Comparison of ENCODE assay signal across 23 cellular contexts in the genomic region with DNA sequence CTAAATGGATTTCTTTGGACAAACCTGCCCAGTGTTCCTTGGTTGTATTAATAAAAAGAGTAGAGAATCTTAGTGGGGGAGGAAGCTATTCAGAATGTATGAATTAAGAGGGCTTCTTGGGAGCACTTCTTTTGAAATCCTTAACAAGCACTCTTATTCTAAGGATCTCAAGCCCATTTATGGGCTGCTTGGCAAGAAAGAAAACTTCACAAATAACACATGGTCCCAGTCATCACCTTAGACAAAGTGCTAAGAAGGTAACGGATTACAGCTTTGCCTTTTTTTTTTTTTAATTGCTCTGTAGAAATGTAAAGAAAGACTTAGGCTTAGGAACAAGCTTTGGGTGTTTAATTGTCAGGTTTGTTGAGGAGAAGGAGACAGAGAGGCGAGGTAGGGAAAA.
DNase-seq lines count a peak whose midpoint lies in the region; ATAC-seq and TF ChIP-seq lines count a peak whose summit lies in the region.
"Had no signal": no experiment of that assay in that cellular context is flagged by ENCODE, and none has a peak within 500 bp of the region (broad histone marks: within the 10 kb centered on the region; RNA-seq: fewer than 3 reads in every experiment).

No MANE protein-coding gene starts in this region.

- H3K9me3 ChIP-seq in skeletal muscle satellite cell (replicated peaks; ENCODE audit: low read length): no peaks in the 10 kb centered on the region
- H3K9me3 ChIP-seq: Caco-2, gastrocnemius medialis, sigmoid colon, tibial nerve had no signal

- H3K27ac ChIP-seq in foreskin keratinocyte: peak overlapping the region; percentile 49
- H3K27ac ChIP-seq: gastrocnemius medialis, sigmoid colon, tibial nerve, VCaP had no signal

- ATAC-seq in WTC11 (no peak), foreskin keratinocyte (no peak), HG03039 (IDR thresholded peaks at IDR 0.05; ENCODE audit: unreplicated experiment) (no peak), GM21619 (IDR thresholded peaks at IDR 0.05; ENCODE audit: unreplicated experiment) (no peak)
- ATAC-seq: gastrocnemius medialis; left ventricle myocardium superior; stimulated activated naive B cell treated with anti-CD40 and anti-IgM and Interleukin-4, amounts not matched to agents 10 μg/mL and 1 μg/mL and 100 μg/mL, for 72 hours had no signal

- no peak overlapping the region for H3K4me3 ChIP-seq in skeletal muscle satellite cell (ENCODE audit: low read length)
- H3K4me3 ChIP-seq: gastrocnemius medialis, sigmoid colon, tibial nerve had no signal

- H3K36me3 Mint-ChIP-seq in HFFc6 (ENCODE audit: low read depth) (peaks cover 16% of the 10 kb centered on the region), WTC11 (no peaks in the 10 kb centered on the region)
- H3K36me3 Mint-ChIP-seq: stimulated activated naive B cell treated with anti-CD40 and anti-IgM and Interleukin-4, amounts not matched to agents 10 μg/mL and 1 μg/mL and 100 μg/mL, for 72 hours had no signal

- peaks cover 84% of the 10 kb centered on the region for H3K4me1 ChIP-seq in foreskin keratinocyte
- H3K4me1 ChIP-seq in skeletal muscle satellite cell (ENCODE audit: control insufficient read depth, insufficient read depth, low read length): peaks cover 99% of the 10 kb centered on the region
- H3K4me1 ChIP-seq: Caco-2 had no signal

- POLR2A ChIA-PET in WTC11 (lab: Charles Lee): no interaction called here

- peak overlapping the region; percentile 69 for H3K9ac ChIP-seq in skeletal muscle satellite cell (ENCODE audit: low read depth, low read length)

- TF ChIP-seq CTCF in HFFc6 (IDR thresholded peaks at IDR 0.05): no peak
- TF ChIP-seq CTCF in WTC11 (IDR thresholded peaks at IDR 0.05): no peak
- TF ChIP-seq CTCF in foreskin keratinocyte (conservative IDR thresholded peaks at IDR 0.05): no peak

- H3K27me3 ChIP-seq in foreskin keratinocyte (no peaks in the 10 kb centered on the region), skeletal muscle satellite cell (ENCODE audit: control insufficient read depth, insufficient read depth, low read length) (no peaks in the 10 kb centered on the region)
- H3K27me3 ChIP-seq: sigmoid colon, tibial nerve had no signal

- DNase-seq in HFFc6: no peak
- no peak for DNase-seq in WTC11 (ENCODE audit: low spot score)
- no peak for DNase-seq in foreskin keratinocyte
- DNase-seq in DMS 273 treated with DMSO at 0.1 percent for 48 hours (lab: John Stamatoyannopoulos, UW): no peak
- DNase-seq: activated CD4-positive, alpha-beta T cell treated with anti-CD3 and anti-CD28 coated beads, Interleukin-2, amount 50 U/mL, for 48 hours; activated naive CD4-positive, alpha-beta T cell treated with Interleukin-2 at 50 U/mL for 16 hours; erythroblast; gastrocnemius medialis; left ventricle myocardium superior; NCI-H2107; occipital lobe; SHP77; sigmoid colon; stimulated activated naive B cell treated with anti-CD40 and anti-IgM and Interleukin-4, amounts not matched to agents 10 μg/mL and 1 μg/mL and 100 μg/mL, for 72 hours; T-helper 1 cell had no signal

- CTCF ChIA-PET in WTC11 (lab: Charles Lee): interaction anchor here (0.9 to 2.9 kb wide), 3 partner anchors 41 to 230 kb away, joined by 3 to 22 read pairs (median 4); a partner anchor contains a TSS

- no peak overlapping the region; the same call in 1 of the 2 replicates for H3K4me3 Mint-ChIP-seq in HFFc6
- no peak overlapping the region for H3K4me3 Mint-ChIP-seq in WTC11
- H3K4me3 Mint-ChIP-seq: B cell; dendritic cell treated with granulocyte-macrophage colony-stimulating factor and Interleukin-4, amounts not matched to agents 40 ng/mL and 50 ng/mL, for 4 days; stimulated activated naive B cell treated with anti-CD40 and anti-IgM and Interleukin-4, amounts not matched to agents 10 μg/mL and 1 μg/mL and 100 μg/mL, for 72 hours had no signal

- H3K9me3 Mint-ChIP-seq in HFFc6 (no peaks in the 10 kb centered on the region), WTC11 (no peaks in the 10 kb centered on the region)
- H3K9me3 Mint-ChIP-seq: dendritic cell treated with granulocyte-macrophage colony-stimulating factor and Interleukin-4, amounts not matched to agents 40 ng/mL and 50 ng/mL, for 4 days; stimulated activated naive B cell treated with anti-CD40 and anti-IgM and Interleukin-4, amounts not matched to agents 10 μg/mL and 1 μg/mL and 100 μg/mL, for 72 hours had no signal

- peaks cover 100% of the 10 kb centered on the region for H3K4me1 Mint-ChIP-seq in HFFc6 (ENCODE audit: low read depth)
- H3K4me1 Mint-ChIP-seq in WTC11: peaks cover 71% of the 10 kb centered on the region

- H3K27me3 Mint-ChIP-seq in HFFc6 (ENCODE audit: insufficient read depth) (peaks cover 1% of the 10 kb centered on the region; the same call in 1 of the 2 replicates), WTC11 (ENCODE audit: low read depth) (no peaks in the 10 kb centered on the region)
- H3K27me3 Mint-ChIP-seq: stimulated activated naive B cell treated with anti-CD40 and anti-IgM and Interleukin-4, amounts not matched to agents 10 μg/mL and 1 μg/mL and 100 μg/mL, for 72 hours had no signal

- no peak overlapping the region for H3K4me2 ChIP-seq in skeletal muscle satellite cell (ENCODE audit: low read length)

- H3K36me3 ChIP-seq in skeletal muscle satellite cell (ENCODE audit: insufficient read depth, low read length): peaks cover 21% of the 10 kb centered on the region
- H3K36me3 ChIP-seq: gastrocnemius medialis, sigmoid colon, tibial nerve had no signal

- H3K27ac Mint-ChIP-seq in HFFc6 (peak overlapping the region; percentile 92), WTC11 (peak overlapping the region; percentile 38)
- H3K27ac Mint-ChIP-seq: B cell; dendritic cell treated with granulocyte-macrophage colony-stimulating factor and Interleukin-4, amounts not matched to agents 40 ng/mL and 50 ng/mL, for 4 days had no signal

TF ChIP-seq in WTC11, 78 proteins besides CTCF, POLR2A, EP300 and RAD21 (continues in another document):
- TF ChIP-seq, protein P1, sequence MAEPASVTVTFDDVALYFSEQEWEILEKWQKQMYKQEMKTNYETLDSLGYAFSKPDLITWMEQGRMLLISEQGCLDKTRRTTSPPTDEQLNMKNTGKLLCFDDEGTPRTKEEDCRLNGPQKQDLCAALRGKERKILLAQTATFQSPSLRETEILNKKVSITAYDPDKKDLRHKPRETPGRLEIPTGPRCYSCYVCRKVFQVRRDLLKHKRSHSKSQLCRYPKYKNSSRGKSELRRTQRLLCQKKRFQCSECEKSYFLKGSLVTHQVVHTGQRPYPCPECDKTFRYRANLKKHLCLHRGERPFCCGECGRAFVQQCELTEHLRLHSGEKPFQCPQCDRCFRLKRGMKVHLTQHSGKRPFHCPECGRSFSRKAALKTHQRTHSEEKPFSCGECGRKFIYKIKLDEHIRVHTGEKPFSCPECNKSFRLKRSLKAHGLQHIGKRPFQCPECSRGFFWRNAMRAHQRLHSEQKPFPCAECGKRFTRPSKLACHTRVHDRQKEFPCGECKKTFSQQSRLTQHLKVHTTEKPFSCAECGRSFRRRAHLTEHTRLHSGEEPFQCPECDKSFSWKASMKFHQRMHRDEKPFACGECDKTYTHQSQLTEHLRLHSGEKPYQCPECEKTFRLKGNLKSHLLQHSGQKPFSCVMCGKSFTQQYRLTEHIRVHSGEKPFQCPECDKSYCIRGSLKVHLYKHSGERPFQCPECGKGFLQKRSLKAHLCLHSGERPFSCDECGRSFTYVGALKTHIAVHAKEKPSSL (CRISPR knock-in tag; conservative IDR thresholded peaks at IDR 0.05): no peak
- TF ChIP-seq, protein P2, sequence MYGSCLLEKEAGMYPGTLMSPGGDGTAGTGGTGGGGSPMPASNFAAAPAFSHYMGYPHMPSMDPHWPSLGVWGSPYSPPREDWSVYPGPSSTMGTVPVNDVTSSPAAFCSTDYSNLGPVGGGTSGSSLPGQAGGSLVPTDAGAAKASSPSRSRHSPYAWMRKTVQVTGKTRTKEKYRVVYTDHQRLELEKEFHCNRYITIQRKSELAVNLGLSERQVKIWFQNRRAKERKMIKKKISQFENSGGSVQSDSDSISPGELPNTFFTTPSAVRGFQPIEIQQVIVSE (CRISPR knock-in tag; IDR thresholded peaks at IDR 0.05; ENCODE audit: borderline replicate concordance): no peak
- TF ChIP-seq SMAD3 (CRISPR knock-in tag; IDR thresholded peaks at IDR 0.05; ENCODE audit: borderline replicate concordance) (no peak), GRHL2 (CRISPR knock-in tag; IDR thresholded peaks at IDR 0.05; ENCODE audit: insufficient replicate concordance, severe bottlenecking) (no peak)
- TF ChIP-seq, protein P3, sequence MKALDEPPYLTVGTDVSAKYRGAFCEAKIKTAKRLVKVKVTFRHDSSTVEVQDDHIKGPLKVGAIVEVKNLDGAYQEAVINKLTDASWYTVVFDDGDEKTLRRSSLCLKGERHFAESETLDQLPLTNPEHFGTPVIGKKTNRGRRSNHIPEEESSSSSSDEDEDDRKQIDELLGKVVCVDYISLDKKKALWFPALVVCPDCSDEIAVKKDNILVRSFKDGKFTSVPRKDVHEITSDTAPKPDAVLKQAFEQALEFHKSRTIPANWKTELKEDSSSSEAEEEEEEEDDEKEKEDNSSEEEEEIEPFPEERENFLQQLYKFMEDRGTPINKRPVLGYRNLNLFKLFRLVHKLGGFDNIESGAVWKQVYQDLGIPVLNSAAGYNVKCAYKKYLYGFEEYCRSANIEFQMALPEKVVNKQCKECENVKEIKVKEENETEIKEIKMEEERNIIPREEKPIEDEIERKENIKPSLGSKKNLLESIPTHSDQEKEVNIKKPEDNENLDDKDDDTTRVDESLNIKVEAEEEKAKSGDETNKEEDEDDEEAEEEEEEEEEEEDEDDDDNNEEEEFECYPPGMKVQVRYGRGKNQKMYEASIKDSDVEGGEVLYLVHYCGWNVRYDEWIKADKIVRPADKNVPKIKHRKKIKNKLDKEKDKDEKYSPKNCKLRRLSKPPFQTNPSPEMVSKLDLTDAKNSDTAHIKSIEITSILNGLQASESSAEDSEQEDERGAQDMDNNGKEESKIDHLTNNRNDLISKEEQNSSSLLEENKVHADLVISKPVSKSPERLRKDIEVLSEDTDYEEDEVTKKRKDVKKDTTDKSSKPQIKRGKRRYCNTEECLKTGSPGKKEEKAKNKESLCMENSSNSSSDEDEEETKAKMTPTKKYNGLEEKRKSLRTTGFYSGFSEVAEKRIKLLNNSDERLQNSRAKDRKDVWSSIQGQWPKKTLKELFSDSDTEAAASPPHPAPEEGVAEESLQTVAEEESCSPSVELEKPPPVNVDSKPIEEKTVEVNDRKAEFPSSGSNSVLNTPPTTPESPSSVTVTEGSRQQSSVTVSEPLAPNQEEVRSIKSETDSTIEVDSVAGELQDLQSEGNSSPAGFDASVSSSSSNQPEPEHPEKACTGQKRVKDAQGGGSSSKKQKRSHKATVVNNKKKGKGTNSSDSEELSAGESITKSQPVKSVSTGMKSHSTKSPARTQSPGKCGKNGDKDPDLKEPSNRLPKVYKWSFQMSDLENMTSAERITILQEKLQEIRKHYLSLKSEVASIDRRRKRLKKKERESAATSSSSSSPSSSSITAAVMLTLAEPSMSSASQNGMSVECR (CRISPR knock-in tag; IDR thresholded peaks at IDR 0.05; ENCODE audit: borderline replicate concordance): no peak
